ENCODE assay signal across 11 cellular contexts in the genomic region with DNA sequence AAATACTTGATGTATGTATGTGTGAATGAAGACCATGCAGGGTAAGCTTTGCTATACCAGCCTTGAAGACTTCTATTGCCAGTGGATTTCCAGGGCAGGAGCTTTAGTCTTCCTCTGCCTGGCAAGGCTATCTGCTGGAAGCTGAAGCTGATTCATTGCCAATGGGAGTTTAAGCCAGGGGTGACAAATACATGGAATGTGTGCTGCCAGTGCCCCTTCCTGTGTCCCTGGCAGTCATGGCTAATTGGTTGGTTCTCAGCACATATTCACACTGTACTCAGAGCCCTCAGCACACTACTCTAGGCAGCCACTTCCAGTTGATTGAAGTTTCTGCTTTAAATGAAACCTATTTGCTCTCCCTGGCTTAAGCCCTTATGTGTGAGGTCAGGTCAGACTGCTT. TPM values are rescaled to one million over a fixed set of nuclear protein-coding genes. Genes with fewer than 3 reads are reported as not detected.
A peak's percentile ranks its signal among the peaks of the same experiment; 100 is the strongest.
DNase-seq lines count a peak whose midpoint lies in the region; ATAC-seq, FAIRE-seq and TF ChIP-seq lines count a peak whose summit lies in the region.
"Had no signal": no experiment of that assay in that cellular context is flagged by ENCODE, and none has a peak within 500 bp of the region (broad histone marks: within the 10 kb centered on the region; RNA-seq: fewer than 3 reads in every experiment).

No MANE protein-coding gene starts in this region.

- peaks cover 18% of the 10 kb centered on the region for H3K4me1 Mint-ChIP-seq in glutamatergic neuron (ENCODE audit: low read depth, unreplicated experiment)

- DNase-seq in EH (ENCODE audit: low read depth), result peak; percentile 54
- peak; percentile 31 for DNase-seq in RCC 7860 (ENCODE audit: low spot score)
- DNase-seq in glutamatergic neuron, result no peak
- DNase-seq in renal cortical epithelial cell (ENCODE audit: low read depth), result peak; percentile 50
- DNase-seq in NCI-H128 (lab: John Stamatoyannopoulos, UW; ENCODE audit: unreplicated experiment), result no peak
- no peak for DNase-seq in stimulated activated CD8-positive, alpha-beta memory T cell treated with anti-CD3 and anti-CD28 coated beads, Interleukin-4, amount 100 ng/mL, for 48 hours
- DNase-seq: activated T-cell treated with anti-CD3 and anti-CD28 coated beads for 4 hours, SJCRH30, WERI-Rb-1 had no signal

- H3K27me3 Mint-ChIP-seq in glutamatergic neuron (ENCODE audit: unreplicated experiment), result peaks cover 8% of the 10 kb centered on the region

- no peak for ATAC-seq in GM21737 (IDR thresholded peaks at IDR 0.05; ENCODE audit: unreplicated experiment)

- H3K27ac Mint-ChIP-seq in glutamatergic neuron (ENCODE audit: unreplicated experiment), result no peak overlapping the region

- H3K36me3 Mint-ChIP-seq in glutamatergic neuron (ENCODE audit: unreplicated experiment), result peaks cover 10% of the 10 kb centered on the region

- H3K4me3 Mint-ChIP-seq in glutamatergic neuron (ENCODE audit: unreplicated experiment), result peak overlapping the region; percentile 88

- no peak for FAIRE-seq in RCC 7860 (lab: Jason Lieb, UNC)
- FAIRE-seq: islet of Langerhans had no signal

- no peak for TF ChIP-seq CTCF in glutamatergic neuron (IDR thresholded peaks at IDR 0.05; ENCODE audit: partially characterized antibody, unreplicated experiment)

- H3K9me3 Mint-ChIP-seq in glutamatergic neuron (ENCODE audit: unreplicated experiment), result peaks cover 6% of the 10 kb centered on the region

RNA-seq across cellular contexts. Expression of gene ZSCAN20, which starts 1.5 kb away (rescaled TPM):
- total RNA-seq in glutamatergic neuron (ENCODE audit: unreplicated experiment) (9.7 TPM), renal cortical epithelial cell (7.6 and 15.9 TPM in 2 replicates)

RNA-seq across cellular contexts. Expression of gene PHC2, which starts 43.0 kb away (rescaled TPM):
- 287 TPM for total RNA-seq in glutamatergic neuron (ENCODE audit: unreplicated experiment)
- total RNA-seq in renal cortical epithelial cell, result 147 and 187 TPM in 2 replicates

Comparison
In these comparisons a context has a peak if more than half of its experiments do, and no peak if none do; other contexts are left out.
1. DNase-seq: peak in EH (single experiment), RCC 7860 (single experiment) and renal cortical epithelial cell (single experiment); none in glutamatergic neuron (single experiment), NCI-H128 (single experiment) and stimulated activated CD8-positive, alpha-beta memory T cell treated with anti-CD3 and anti-CD28 coated beads, Interleukin-4, amount 100 ng/mL, for 48 hours (single experiment).